Comparison of ENCODE assay signal across 16 cellular contexts in the genomic region with DNA sequence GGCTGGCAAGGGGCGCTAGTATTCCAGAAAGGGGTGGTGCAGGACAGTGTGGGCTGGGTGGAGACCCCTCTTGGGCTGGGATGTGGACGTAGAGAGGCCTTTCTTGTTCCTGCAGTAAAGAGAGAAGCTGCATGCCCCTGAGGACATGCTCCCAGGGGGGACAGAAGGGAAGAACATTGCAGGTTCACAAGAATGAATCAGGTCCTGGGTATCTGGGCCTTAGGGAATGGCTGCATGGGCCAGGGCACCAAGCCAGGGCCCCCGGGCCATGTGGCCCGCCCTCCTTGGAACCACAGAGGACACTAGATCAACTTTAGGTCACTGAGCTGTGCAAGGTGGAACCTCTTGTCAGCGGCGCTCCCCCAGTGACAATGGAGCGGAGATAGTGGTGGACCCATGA.
"Had no signal": no experiment of that assay in that cellular context is flagged by ENCODE, and none has a peak within 500 bp of the region (broad histone marks: within the 10 kb centered on the region; RNA-seq: fewer than 3 reads in every experiment).

No MANE protein-coding gene starts in this region.

- H3K36me3 ChIP-seq: esophagus squamous epithelium, thyroid gland had no signal

- H3K27ac Mint-ChIP-seq: activated B cell treated with CpG ODN at 0.5 μM for 24 hours; activated T-helper 17 cell treated with anti-CD3 and anti-CD28 coated beads, Interleukin-2, amount 50 U/mL, for 72 hours; memory B cell; stimulated activated effector memory CD8-positive, alpha-beta T cell treated with anti-CD3 and anti-CD28 coated beads, Interleukin-12 subunit alpha, Interleukin-12 subunit beta, amount 100 ng/mL, for 72 hours; T-helper 17 cell had no signal

- H3K36me3 Mint-ChIP-seq: naive thymus-derived CD4-positive, alpha-beta T cell; stimulated activated effector memory CD8-positive, alpha-beta T cell treated with anti-CD3 and anti-CD28 coated beads, Interleukin-12 subunit alpha, Interleukin-12 subunit beta, amount 100 ng/mL, for 72 hours had no signal

- H3K27me3 ChIP-seq: thyroid gland had no signal

- H3K9me3 ChIP-seq: esophagus squamous epithelium, mucosa of descending colon, thyroid gland had no signal

- H3K27ac ChIP-seq: esophagus squamous epithelium, thyroid gland had no signal

- H3K4me3 Mint-ChIP-seq: activated B cell treated with CpG ODN at 0.5 μM for 24 hours; activated naive CD4-positive, alpha-beta T cell treated with anti-CD3 and anti-CD28 coated beads for 36 hours; activated T-helper 17 cell treated with anti-CD3 and anti-CD28 coated beads, Interleukin-2, amount 50 U/mL, for 72 hours; memory B cell; naive thymus-derived CD4-positive, alpha-beta T cell; stimulated activated effector memory CD8-positive, alpha-beta T cell treated with anti-CD3 and anti-CD28 coated beads, Interleukin-12 subunit alpha, Interleukin-12 subunit beta, amount 100 ng/mL, for 72 hours; T-helper 17 cell had no signal

- H3K4me3 ChIP-seq: coronary artery, esophagus squamous epithelium, mucosa of descending colon, thyroid gland had no signal

- H3K4me1 Mint-ChIP-seq: memory B cell; stimulated activated effector memory CD8-positive, alpha-beta T cell treated with anti-CD3 and anti-CD28 coated beads, Interleukin-12 subunit alpha, Interleukin-12 subunit beta, amount 100 ng/mL, for 72 hours had no signal

- H3K27me3 Mint-ChIP-seq: activated B cell treated with CpG ODN at 0.5 μM for 24 hours, T-helper 17 cell had no signal

- H3K9me3 Mint-ChIP-seq: activated B cell treated with CpG ODN at 0.5 μM for 24 hours; activated naive CD4-positive, alpha-beta T cell treated with anti-CD3 and anti-CD28 coated beads for 36 hours; activated T-helper 17 cell treated with anti-CD3 and anti-CD28 coated beads, Interleukin-2, amount 50 U/mL, for 72 hours; stimulated activated effector memory CD8-positive, alpha-beta T cell treated with anti-CD3 and anti-CD28 coated beads, Interleukin-12 subunit alpha, Interleukin-12 subunit beta, amount 100 ng/mL, for 72 hours had no signal

- DNase-seq: activated B cell treated with CpG ODN at 0.5 μM for 24 hours; activated CD4-positive, alpha-beta T cell treated with anti-CD3 and anti-CD28 coated beads, Interleukin-2, amount 50 U/mL, for 1 hour; activated naive CD4-positive, alpha-beta T cell treated with anti-CD3 and anti-CD28 coated beads for 36 hours; activated T-cell treated with anti-CD3 and anti-CD28 coated beads for 4 hours; caudate nucleus; effector CD4-positive, alpha-beta T cell; esophagus squamous epithelium; left ventricle myocardium superior; mucosa of descending colon; naive thymus-derived CD4-positive, alpha-beta T cell; T-helper 17 cell; thyroid gland had no signal
